1 cellular context compared by ENCODE assay signal in the genomic region with DNA sequence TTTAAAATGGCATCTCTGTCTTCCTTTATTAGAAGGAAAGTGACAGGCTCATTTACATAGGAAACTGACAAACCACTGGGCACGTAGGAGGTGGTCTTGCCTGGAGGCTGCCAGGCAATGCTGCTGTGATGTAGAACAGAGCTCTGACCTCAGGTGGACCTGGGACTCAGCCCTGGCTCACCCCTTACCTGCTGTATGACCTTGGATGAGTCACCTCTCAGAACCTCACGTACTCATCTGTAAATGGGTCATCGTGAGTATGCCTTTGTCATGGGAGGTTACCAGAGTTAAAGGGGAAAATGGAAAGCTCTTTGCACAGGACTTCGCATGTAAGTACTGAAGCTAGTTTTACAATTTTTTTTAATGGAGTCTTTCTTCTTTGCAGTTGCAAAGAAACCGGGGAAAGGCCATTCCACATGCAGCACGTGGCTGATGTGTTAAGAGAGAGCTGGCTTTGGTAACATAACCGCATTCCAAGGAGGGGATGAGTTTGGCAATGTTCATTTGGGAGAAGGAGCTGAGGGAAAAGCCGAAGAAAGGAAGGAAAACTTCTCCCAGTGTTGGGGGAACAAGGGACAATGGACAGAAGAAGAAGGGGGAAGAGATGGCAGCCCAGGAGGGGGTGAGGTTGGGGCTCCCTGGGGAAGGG.
TF ChIP-seq lines count a peak whose summit lies in the region.

No MANE protein-coding gene starts in this region.

TF ChIP-seq in HepG2, 621 proteins besides CTCF, POLR2A, EP300 and RAD21 (continued from another document and continues in another):
- TF ChIP-seq, protein P1, sequence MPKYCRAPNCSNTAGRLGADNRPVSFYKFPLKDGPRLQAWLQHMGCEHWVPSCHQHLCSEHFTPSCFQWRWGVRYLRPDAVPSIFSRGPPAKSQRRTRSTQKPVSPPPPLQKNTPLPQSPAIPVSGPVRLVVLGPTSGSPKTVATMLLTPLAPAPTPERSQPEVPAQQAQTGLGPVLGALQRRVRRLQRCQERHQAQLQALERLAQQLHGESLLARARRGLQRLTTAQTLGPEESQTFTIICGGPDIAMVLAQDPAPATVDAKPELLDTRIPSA (CRISPR knock-in tag; IDR thresholded peaks at IDR 0.05; ENCODE audit: borderline replicate concordance) = no peak
- TF ChIP-seq NR2F2 (IDR thresholded peaks at IDR 0.05; ENCODE audit: borderline replicate concordance, low read depth) (0 out of 2 replicates have a peak, but pooled peaks have one; percentile 25), ZNF225 (CRISPR knock-in tag; IDR thresholded peaks at IDR 0.05) (no peak), JUN (CRISPR knock-in tag; IDR thresholded peaks at IDR 0.05) (peak; percentile 73; the same call in 1 of the 2 replicates), ELF3 (CRISPR knock-in tag; IDR thresholded peaks at IDR 0.05) (peak; percentile 85), MIXL1 (CRISPR knock-in tag; IDR thresholded peaks at IDR 0.05) (0 out of 2 replicates have a peak, but pooled peaks have one; percentile 49), KDM2A (CRISPR knock-in tag; IDR thresholded peaks at IDR 0.05; ENCODE audit: borderline replicate concordance, low read depth) (0 out of 2 replicates have a peak, but pooled peaks have one; percentile 26), LCORL (IDR thresholded peaks at IDR 0.05) (no peak), LCORL (CRISPR knock-in tag; IDR thresholded peaks at IDR 0.05) (peak; percentile 41; the same call in 1 of the 2 replicates), NCOA2 (CRISPR knock-in tag; IDR thresholded peaks at IDR 0.05) (0 out of 2 replicates have a peak, but pooled peaks have one; percentile 50), CREB1 (IDR thresholded peaks at IDR 0.05) (peak; percentile 62), CREB1 (CRISPR knock-in tag; IDR thresholded peaks at IDR 0.05) (peak; percentile 65; the same call in 1 of the 2 replicates), SMAD9 (CRISPR knock-in tag; IDR thresholded peaks at IDR 0.05) (no peak), HNF4G (IDR thresholded peaks at IDR 0.05; ENCODE audit: borderline replicate concordance, low read depth, low read length) (0 out of 2 replicates have a peak, but pooled peaks have one; percentile 25), HNF4G (CRISPR knock-in tag; IDR thresholded peaks at IDR 0.05; ENCODE audit: borderline replicate concordance, low read depth) (peak; percentile 31; the same call in 1 of the 2 replicates), ZEB1 (IDR thresholded peaks at IDR 0.05; ENCODE audit: insufficient replicate concordance, low read depth) (peak; percentile 95), ADNP (CRISPR knock-in tag; IDR thresholded peaks at IDR 0.05) (peak; percentile 80; the same call in 1 of the 2 replicates), ZNF629 (CRISPR knock-in tag; conservative IDR thresholded peaks at IDR 0.05) (peak; percentile 97), KDM1A (CRISPR knock-in tag; IDR thresholded peaks at IDR 0.05) (peak; percentile 97), XRCC5 (optimal IDR thresholded peaks at IDR 0.05; ENCODE audit: low read length) (peak; percentile 87), SOX13 (IDR thresholded peaks at IDR 0.05) (no peak), SOX13 (CRISPR knock-in tag; conservative IDR thresholded peaks at IDR 0.05 in 1 of 2, IDR thresholded peaks at IDR 0.05 in 1 of 2) (peak in 1 of 2 experiments; percentile 58; a peak in 1 of 4 replicates), NR2F1 (CRISPR knock-in tag; IDR thresholded peaks at IDR 0.05) (peak; percentile 49 to 79; a peak in 3 of 4 replicates), ZNF235 (CRISPR knock-in tag; IDR thresholded peaks at IDR 0.05; ENCODE audit: borderline replicate concordance) (no peak), PPARG (CRISPR knock-in tag; conservative IDR thresholded peaks at IDR 0.05) (peak; percentile 77), ZNF883 (CRISPR knock-in tag; IDR thresholded peaks at IDR 0.05; ENCODE audit: not compliant biosample characterization) (no peak), DMAP1 (CRISPR knock-in tag; IDR thresholded peaks at IDR 0.05) (no peak), FOSL2 (CRISPR knock-in tag; IDR thresholded peaks at IDR 0.05) (peak; percentile 99)
- TF ChIP-seq, protein P2, sequence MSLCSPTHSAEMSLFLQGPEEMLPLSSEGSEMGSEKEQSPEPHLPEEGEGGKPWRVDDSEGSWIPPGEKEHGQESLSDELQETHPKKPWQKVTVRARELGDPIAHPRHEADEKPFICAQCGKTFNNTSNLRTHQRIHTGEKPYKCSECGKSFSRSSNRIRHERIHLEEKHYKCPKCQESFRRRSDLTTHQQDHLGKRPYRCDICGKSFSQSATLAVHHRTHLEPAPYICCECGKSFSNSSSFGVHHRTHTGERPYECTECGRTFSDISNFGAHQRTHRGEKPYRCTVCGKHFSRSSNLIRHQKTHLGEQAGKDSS (CRISPR knock-in tag; IDR thresholded peaks at IDR 0.05; ENCODE audit: borderline replicate concordance, low read depth) = no peak
- TF ChIP-seq, protein P3, sequence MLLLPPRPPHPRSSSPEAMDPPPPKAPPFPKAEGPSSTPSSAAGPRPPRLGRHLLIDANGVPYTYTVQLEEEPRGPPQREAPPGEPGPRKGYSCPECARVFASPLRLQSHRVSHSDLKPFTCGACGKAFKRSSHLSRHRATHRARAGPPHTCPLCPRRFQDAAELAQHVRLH (CRISPR knock-in tag; IDR thresholded peaks at IDR 0.05; ENCODE audit: borderline replicate concordance, low read depth) = 0 out of 2 replicates have a peak, but pooled peaks have one; percentile 38
- TF ChIP-seq, protein P4, sequence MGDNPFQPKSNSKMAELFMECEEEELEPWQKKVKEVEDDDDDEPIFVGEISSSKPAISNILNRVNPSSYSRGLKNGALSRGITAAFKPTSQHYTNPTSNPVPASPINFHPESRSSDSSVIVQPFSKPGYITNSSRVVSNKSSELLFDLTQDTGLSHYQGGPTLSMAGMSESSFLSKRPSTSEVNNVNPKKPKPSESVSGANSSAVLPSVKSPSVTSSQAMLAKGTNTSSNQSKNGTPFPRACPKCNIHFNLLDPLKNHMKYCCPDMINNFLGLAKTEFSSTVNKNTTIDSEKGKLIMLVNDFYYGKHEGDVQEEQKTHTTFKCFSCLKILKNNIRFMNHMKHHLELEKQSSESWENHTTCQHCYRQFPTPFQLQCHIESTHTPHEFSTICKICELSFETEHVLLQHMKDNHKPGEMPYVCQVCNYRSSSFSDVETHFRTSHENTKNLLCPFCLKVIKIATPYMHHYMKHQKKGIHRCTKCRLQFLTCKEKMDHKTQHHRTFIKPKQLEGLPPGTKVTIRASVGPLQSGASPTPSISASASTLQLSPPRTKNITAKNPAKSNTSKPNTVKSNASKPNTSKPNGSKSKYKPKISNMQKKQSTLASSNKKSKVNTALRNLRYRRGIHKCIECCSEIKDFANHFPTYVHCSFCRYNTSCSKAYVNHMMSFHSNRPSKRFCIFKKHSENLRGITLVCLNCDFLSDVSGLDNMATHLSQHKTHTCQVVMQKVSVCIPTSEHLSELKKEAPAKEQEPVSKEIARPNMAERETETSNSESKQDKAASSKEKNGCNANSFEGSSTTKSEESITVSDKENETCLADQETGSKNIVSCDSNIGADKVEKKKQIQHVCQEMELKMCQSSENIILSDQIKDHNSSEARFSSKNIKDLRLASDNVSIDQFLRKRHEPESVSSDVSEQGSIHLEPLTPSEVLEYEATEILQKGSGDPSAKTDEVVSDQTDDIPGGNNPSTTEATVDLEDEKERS (CRISPR knock-in tag; IDR thresholded peaks at IDR 0.05) = peak; percentile 87; the same call in 1 of the 2 replicates
- TF ChIP-seq, protein P5, sequence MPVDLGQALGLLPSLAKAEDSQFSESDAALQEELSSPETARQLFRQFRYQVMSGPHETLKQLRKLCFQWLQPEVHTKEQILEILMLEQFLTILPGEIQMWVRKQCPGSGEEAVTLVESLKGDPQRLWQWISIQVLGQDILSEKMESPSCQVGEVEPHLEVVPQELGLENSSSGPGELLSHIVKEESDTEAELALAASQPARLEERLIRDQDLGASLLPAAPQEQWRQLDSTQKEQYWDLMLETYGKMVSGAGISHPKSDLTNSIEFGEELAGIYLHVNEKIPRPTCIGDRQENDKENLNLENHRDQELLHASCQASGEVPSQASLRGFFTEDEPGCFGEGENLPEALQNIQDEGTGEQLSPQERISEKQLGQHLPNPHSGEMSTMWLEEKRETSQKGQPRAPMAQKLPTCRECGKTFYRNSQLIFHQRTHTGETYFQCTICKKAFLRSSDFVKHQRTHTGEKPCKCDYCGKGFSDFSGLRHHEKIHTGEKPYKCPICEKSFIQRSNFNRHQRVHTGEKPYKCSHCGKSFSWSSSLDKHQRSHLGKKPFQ (CRISPR knock-in tag; IDR thresholded peaks at IDR 0.05; ENCODE audit: insufficient replicate concordance) = peak; percentile 42
- TF ChIP-seq, protein P6, sequence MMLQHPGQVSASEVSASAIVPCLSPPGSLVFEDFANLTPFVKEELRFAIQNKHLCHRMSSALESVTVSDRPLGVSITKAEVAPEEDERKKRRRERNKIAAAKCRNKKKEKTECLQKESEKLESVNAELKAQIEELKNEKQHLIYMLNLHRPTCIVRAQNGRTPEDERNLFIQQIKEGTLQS (CRISPR knock-in tag; IDR thresholded peaks at IDR 0.05) = peak; percentile 86
- TF ChIP-seq, protein P7, sequence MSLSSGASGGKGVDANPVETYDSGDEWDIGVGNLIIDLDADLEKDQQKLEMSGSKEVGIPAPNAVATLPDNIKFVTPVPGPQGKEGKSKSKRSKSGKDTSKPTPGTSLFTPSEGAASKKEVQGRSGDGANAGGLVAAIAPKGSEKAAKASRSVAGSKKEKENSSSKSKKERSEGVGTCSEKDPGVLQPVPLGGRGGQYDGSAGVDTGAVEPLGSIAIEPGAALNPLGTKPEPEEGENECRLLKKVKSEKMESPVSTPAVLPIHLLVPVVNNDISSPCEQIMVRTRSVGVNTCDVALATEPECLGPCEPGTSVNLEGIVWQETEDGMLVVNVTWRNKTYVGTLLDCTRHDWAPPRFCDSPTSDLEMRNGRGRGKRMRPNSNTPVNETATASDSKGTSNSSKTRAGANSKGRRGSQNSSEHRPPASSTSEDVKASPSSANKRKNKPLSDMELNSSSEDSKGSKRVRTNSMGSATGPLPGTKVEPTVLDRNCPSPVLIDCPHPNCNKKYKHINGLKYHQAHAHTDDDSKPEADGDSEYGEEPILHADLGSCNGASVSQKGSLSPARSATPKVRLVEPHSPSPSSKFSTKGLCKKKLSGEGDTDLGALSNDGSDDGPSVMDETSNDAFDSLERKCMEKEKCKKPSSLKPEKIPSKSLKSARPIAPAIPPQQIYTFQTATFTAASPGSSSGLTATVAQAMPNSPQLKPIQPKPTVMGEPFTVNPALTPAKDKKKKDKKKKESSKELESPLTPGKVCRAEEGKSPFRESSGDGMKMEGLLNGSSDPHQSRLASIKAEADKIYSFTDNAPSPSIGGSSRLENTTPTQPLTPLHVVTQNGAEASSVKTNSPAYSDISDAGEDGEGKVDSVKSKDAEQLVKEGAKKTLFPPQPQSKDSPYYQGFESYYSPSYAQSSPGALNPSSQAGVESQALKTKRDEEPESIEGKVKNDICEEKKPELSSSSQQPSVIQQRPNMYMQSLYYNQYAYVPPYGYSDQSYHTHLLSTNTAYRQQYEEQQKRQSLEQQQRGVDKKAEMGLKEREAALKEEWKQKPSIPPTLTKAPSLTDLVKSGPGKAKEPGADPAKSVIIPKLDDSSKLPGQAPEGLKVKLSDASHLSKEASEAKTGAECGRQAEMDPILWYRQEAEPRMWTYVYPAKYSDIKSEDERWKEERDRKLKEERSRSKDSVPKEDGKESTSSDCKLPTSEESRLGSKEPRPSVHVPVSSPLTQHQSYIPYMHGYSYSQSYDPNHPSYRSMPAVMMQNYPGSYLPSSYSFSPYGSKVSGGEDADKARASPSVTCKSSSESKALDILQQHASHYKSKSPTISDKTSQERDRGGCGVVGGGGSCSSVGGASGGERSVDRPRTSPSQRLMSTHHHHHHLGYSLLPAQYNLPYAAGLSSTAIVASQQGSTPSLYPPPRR (CRISPR knock-in tag; IDR thresholded peaks at IDR 0.05; ENCODE audit: borderline replicate concordance) = no peak
- TF ChIP-seq, protein P8, sequence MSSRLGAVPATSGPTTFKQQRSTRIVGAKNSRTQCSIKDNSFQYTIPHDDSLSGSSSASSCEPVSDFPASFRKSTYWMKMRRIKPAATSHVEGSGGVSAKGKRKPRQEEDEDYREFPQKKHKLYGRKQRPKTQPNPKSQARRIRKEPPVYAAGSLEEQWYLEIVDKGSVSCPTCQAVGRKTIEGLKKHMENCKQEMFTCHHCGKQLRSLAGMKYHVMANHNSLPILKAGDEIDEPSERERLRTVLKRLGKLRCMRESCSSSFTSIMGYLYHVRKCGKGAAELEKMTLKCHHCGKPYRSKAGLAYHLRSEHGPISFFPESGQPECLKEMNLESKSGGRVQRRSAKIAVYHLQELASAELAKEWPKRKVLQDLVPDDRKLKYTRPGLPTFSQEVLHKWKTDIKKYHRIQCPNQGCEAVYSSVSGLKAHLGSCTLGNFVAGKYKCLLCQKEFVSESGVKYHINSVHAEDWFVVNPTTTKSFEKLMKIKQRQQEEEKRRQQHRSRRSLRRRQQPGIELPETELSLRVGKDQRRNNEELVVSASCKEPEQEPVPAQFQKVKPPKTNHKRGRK (CRISPR knock-in tag; IDR thresholded peaks at IDR 0.05) = 0 out of 2 replicates have a peak, but pooled peaks have one; percentile 74
- TF ChIP-seq, protein P9, sequence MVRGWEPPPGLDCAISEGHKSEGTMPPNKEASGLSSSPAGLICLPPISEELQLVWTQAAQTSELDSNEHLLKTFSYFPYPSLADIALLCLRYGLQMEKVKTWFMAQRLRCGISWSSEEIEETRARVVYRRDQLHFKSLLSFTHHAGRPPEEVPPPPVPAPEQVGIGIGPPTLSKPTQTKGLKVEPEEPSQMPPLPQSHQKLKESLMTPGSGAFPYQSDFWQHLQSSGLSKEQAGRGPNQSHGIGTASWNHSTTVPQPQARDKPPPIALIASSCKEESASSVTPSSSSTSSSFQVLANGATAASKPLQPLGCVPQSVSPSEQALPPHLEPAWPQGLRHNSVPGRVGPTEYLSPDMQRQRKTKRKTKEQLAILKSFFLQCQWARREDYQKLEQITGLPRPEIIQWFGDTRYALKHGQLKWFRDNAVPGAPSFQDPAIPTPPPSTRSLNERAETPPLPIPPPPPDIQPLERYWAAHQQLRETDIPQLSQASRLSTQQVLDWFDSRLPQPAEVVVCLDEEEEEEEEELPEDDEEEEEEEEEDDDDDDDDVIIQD (CRISPR knock-in tag; IDR thresholded peaks at IDR 0.05; ENCODE audit: low read depth) = peak; percentile 73
